In genomic region chr1:156750191-156750931, GRCh38 we compare ENCODE assay signal across 1 cellular context.
A peak's percentile ranks its signal among the peaks of the same experiment; 100 is the strongest.
TF ChIP-seq lines count a peak whose summit lies in the region.

No MANE protein-coding gene starts in this region.

TF ChIP-seq in HEK293, 187 proteins besides CTCF, POLR2A, EP300 and RAD21 (continued from another document and continues in another):
- TF ChIP-seq PATZ1 (tag by site-specific recombination; IDR thresholded peaks at IDR 0.05) (peak; percentile 85), REPIN1 (tag by site-specific recombination; IDR thresholded peaks at IDR 0.05; ENCODE audit: low read depth) (0 out of 2 replicates have a peak, but pooled peaks have one; percentile 17), KLF8 (tag by site-specific recombination; IDR thresholded peaks at IDR 0.05) (no peak), ZNF585B (tag by site-specific recombination; IDR thresholded peaks at IDR 0.05) (no peak), ZIC2 (tag by site-specific recombination; IDR thresholded peaks at IDR 0.05) (no peak), BCL11A (tag by site-specific recombination; IDR thresholded peaks at IDR 0.05; ENCODE audit: low read depth) (no peak), MYNN (tag by site-specific recombination; IDR thresholded peaks at IDR 0.05; ENCODE audit: borderline replicate concordance) (no peak), ZFP3 (tag by site-specific recombination; IDR thresholded peaks at IDR 0.05; ENCODE audit: low read depth) (no peak), ZNF16 (tag by site-specific recombination; IDR thresholded peaks at IDR 0.05; ENCODE audit: low read depth) (no peak), ZNF26 (tag by site-specific recombination; IDR thresholded peaks at IDR 0.05) (no peak), ZNF155 (tag by site-specific recombination; IDR thresholded peaks at IDR 0.05) (no peak), ZNF350 (tag by site-specific recombination; IDR thresholded peaks at IDR 0.05) (no peak), ZNF768 (tag by site-specific recombination; IDR thresholded peaks at IDR 0.05) (no peak), ZSCAN16 (tag by site-specific recombination; IDR thresholded peaks at IDR 0.05) (no peak), BCL11B (tag by site-specific recombination; IDR thresholded peaks at IDR 0.05; ENCODE audit: low read depth) (no peak), ZNF398 (tag by site-specific recombination; IDR thresholded peaks at IDR 0.05) (peak; percentile 63), TCF7L2 (IDR thresholded peaks at IDR 0.05; ENCODE audit: borderline replicate concordance, low read depth, low read length) (no peak), ATF2 (tag by site-specific recombination; IDR thresholded peaks at IDR 0.05; ENCODE audit: low read depth) (no peak), ZNF558 (tag by site-specific recombination; IDR thresholded peaks at IDR 0.05) (no peak), ZSCAN5A (tag by site-specific recombination; IDR thresholded peaks at IDR 0.05) (no peak), ZNF704 (tag by site-specific recombination; IDR thresholded peaks at IDR 0.05) (no peak), ZNF354C (tag by site-specific recombination; IDR thresholded peaks at IDR 0.05; ENCODE audit: borderline replicate concordance, low read depth) (no peak), ZNF10 (tag by site-specific recombination; IDR thresholded peaks at IDR 0.05) (no peak), ZNF366 (tag by site-specific recombination; conservative IDR thresholded peaks at IDR 0.05) (no peak), ZNF639 (tag by site-specific recombination; IDR thresholded peaks at IDR 0.05) (no peak), EGR2 (tag by site-specific recombination; IDR thresholded peaks at IDR 0.05; ENCODE audit: low read depth) (peak; percentile 64; the same call in 1 of the 2 replicates), ZNF280D (tag by site-specific recombination; IDR thresholded peaks at IDR 0.05) (no peak), BCL6B (tag by site-specific recombination; IDR thresholded peaks at IDR 0.05) (no peak), ZNF777 (tag by site-specific recombination; IDR thresholded peaks at IDR 0.05; ENCODE audit: borderline replicate concordance) (no peak), ZNF214 (tag by site-specific recombination; IDR thresholded peaks at IDR 0.05; ENCODE audit: borderline replicate concordance) (no peak), ZFHX2 (tag by site-specific recombination; conservative IDR thresholded peaks at IDR 0.05) (peak; percentile 64), ZNF211 (tag by site-specific recombination; IDR thresholded peaks at IDR 0.05; ENCODE audit: low read depth) (no peak), HIC1 (tag by site-specific recombination; IDR thresholded peaks at IDR 0.05) (peak; percentile 15; the same call in 1 of the 2 replicates), ZFP69B (tag by site-specific recombination; IDR thresholded peaks at IDR 0.05) (peak; percentile 56; the same call in 1 of the 2 replicates), ZNF792 (tag by site-specific recombination; IDR thresholded peaks at IDR 0.05) (no peak), PRDM4 (tag by site-specific recombination; IDR thresholded peaks at IDR 0.05) (no peak), ZNF221 (tag by site-specific recombination; IDR thresholded peaks at IDR 0.05; ENCODE audit: borderline replicate concordance) (no peak), ZNF138 (tag by site-specific recombination; IDR thresholded peaks at IDR 0.05; ENCODE audit: borderline replicate concordance) (no peak), ZNF501 (tag by site-specific recombination; IDR thresholded peaks at IDR 0.05) (no peak), ZNF112 (tag by site-specific recombination; IDR thresholded peaks at IDR 0.05) (no peak), GLIS2 (tag by site-specific recombination; IDR thresholded peaks at IDR 0.05) (no peak)
